ENCODE assay signal across 1 cellular context in the genomic region with DNA sequence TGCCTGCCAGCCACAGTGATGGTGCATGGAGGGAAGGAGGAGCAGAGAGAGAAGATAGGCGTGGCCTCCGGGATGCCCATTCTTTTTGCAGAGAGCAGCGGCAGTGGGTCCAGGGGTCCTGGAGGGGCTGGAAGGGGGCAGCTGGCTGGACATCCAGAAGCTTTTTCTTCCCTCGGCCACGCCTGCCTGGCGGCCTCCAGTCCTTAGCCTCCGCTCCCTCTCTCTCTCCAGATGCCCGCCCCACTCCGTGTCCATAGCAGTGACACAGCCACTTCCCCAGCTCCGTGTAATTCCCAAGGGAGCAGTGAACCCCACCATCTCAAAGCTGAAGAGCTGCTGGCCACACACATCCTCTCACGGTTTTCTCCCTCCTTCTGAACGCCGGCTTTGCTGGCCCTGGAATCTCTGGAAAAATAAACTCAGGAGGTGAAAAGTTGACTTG.
TF ChIP-seq lines count a peak whose summit lies in the region.

No MANE protein-coding gene starts in this region.

TF ChIP-seq in GM23338, 12 proteins besides CTCF, POLR2A, EP300 and RAD21 (continued from another document):
- TF ChIP-seq, protein P1, sequence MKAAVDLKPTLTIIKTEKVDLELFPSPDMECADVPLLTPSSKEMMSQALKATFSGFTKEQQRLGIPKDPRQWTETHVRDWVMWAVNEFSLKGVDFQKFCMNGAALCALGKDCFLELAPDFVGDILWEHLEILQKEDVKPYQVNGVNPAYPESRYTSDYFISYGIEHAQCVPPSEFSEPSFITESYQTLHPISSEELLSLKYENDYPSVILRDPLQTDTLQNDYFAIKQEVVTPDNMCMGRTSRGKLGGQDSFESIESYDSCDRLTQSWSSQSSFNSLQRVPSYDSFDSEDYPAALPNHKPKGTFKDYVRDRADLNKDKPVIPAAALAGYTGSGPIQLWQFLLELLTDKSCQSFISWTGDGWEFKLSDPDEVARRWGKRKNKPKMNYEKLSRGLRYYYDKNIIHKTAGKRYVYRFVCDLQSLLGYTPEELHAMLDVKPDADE (IDR thresholded peaks at IDR 0.05) = no peak
- TF ChIP-seq POLR2AphosphoS5 (IDR thresholded peaks at IDR 0.05; ENCODE audit: low read depth) (no peak), JUNB (IDR thresholded peaks at IDR 0.05; ENCODE audit: unreplicated experiment) (no peak), STAT1 (IDR thresholded peaks at IDR 0.05; ENCODE audit: unreplicated experiment) (no peak), NANOG (IDR thresholded peaks at IDR 0.05; ENCODE audit: borderline replicate concordance) (no peak), CREB1 (CRISPR knock-in tag; IDR thresholded peaks at IDR 0.05; ENCODE audit: low read depth) (no peak)
- TF ChIP-seq, protein P2, sequence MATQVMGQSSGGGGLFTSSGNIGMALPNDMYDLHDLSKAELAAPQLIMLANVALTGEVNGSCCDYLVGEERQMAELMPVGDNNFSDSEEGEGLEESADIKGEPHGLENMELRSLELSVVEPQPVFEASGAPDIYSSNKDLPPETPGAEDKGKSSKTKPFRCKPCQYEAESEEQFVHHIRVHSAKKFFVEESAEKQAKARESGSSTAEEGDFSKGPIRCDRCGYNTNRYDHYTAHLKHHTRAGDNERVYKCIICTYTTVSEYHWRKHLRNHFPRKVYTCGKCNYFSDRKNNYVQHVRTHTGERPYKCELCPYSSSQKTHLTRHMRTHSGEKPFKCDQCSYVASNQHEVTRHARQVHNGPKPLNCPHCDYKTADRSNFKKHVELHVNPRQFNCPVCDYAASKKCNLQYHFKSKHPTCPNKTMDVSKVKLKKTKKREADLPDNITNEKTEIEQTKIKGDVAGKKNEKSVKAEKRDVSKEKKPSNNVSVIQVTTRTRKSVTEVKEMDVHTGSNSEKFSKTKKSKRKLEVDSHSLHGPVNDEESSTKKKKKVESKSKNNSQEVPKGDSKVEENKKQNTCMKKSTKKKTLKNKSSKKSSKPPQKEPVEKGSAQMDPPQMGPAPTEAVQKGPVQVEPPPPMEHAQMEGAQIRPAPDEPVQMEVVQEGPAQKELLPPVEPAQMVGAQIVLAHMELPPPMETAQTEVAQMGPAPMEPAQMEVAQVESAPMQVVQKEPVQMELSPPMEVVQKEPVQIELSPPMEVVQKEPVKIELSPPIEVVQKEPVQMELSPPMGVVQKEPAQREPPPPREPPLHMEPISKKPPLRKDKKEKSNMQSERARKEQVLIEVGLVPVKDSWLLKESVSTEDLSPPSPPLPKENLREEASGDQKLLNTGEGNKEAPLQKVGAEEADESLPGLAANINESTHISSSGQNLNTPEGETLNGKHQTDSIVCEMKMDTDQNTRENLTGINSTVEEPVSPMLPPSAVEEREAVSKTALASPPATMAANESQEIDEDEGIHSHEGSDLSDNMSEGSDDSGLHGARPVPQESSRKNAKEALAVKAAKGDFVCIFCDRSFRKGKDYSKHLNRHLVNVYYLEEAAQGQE (IDR thresholded peaks at IDR 0.05; ENCODE audit: unreplicated experiment) = no peak
- TF ChIP-seq, protein P3, sequence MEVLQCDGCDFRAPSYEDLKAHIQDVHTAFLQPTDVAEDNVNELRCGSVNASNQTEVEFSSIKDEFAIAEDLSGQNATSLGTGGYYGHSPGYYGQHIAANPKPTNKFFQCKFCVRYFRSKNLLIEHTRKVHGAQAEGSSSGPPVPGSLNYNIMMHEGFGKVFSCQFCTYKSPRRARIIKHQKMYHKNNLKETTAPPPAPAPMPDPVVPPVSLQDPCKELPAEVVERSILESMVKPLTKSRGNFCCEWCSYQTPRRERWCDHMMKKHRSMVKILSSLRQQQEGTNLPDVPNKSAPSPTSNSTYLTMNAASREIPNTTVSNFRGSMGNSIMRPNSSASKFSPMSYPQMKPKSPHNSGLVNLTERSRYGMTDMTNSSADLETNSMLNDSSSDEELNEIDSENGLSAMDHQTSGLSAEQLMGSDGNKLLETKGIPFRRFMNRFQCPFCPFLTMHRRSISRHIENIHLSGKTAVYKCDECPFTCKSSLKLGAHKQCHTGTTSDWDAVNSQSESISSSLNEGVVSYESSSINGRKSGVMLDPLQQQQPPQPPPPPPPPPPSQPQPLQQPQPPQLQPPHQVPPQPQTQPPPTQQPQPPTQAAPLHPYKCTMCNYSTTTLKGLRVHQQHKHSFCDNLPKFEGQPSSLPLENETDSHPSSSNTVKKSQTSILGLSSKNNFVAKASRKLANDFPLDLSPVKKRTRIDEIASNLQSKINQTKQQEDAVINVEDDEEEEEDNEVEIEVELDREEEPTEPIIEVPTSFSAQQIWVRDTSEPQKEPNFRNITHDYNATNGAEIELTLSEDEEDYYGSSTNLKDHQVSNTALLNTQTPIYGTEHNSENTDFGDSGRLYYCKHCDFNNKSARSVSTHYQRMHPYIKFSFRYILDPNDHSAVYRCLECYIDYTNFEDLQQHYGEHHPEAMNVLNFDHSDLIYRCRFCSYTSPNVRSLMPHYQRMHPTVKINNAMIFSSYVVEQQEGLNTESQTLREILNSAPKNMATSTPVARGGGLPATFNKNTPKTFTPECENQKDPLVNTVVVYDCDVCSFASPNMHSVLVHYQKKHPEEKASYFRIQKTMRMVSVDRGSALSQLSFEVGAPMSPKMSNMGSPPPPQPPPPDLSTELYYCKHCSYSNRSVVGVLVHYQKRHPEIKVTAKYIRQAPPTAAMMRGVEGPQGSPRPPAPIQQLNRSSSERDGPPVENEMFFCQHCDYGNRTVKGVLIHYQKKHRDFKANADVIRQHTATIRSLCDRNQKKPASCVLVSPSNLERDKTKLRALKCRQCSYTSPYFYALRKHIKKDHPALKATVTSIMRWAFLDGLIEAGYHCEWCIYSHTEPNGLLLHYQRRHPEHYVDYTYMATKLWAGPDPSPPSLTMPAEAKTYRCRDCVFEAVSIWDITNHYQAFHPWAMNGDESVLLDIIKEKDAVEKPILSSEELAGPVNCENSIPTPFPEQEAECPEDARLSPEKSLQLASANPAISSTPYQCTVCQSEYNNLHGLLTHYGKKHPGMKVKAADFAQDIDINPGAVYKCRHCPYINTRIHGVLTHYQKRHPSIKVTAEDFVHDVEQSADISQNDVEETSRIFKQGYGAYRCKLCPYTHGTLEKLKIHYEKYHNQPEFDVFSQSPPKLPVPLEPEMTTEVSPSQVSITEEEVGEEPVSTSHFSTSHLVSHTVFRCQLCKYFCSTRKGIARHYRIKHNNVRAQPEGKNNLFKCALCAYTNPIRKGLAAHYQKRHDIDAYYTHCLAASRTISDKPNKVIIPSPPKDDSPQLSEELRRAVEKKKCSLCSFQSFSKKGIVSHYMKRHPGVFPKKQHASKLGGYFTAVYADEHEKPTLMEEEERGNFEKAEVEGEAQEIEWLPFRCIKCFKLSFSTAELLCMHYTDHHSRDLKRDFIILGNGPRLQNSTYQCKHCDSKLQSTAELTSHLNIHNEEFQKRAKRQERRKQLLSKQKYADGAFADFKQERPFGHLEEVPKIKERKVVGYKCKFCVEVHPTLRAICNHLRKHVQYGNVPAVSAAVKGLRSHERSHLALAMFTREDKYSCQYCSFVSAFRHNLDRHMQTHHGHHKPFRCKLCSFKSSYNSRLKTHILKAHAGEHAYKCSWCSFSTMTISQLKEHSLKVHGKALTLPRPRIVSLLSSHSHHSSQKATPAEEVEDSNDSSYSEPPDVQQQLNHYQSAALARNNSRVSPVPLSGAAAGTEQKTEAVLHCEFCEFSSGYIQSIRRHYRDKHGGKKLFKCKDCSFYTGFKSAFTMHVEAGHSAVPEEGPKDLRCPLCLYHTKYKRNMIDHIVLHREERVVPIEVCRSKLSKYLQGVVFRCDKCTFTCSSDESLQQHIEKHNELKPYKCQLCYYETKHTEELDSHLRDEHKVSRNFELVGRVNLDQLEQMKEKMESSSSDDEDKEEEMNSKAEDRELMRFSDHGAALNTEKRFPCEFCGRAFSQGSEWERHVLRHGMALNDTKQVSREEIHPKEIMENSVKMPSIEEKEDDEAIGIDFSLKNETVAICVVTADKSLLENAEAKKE (CRISPR knock-in tag; IDR thresholded peaks at IDR 0.05) = no peak
